Comparison of ENCODE assay signal across 8 cellular contexts in the genomic region with DNA sequence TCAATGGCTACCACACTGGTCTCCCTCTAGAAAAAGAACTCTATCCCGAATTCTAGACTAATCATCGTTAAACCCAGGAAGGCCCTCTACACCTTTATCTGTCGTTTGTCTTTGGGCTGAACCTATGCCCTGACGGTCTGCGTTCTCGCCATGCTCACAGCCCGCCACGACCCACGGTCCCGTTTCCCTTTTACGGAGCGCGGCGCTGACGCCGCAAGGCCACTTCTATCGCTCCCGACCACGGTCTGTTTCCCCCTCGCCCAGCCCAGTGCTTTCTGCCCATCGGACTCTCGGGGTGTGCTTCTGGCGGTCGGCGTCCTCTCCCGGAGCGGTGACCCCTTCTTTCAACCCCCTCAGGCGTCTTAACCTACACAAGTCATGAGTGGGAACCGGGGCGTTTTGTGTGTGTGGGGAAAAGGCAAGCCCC.
DNase-seq lines count a peak whose midpoint lies in the region; ATAC-seq and TF ChIP-seq lines count a peak whose summit lies in the region.

No MANE protein-coding gene starts in this region.

- no peaks in the 10 kb centered on the region for H3K9me3 ChIP-seq in muscle layer of colon (ENCODE audit: low read length)

- peak overlapping the region; percentile 96 for H3K27ac ChIP-seq in muscle layer of colon (ENCODE audit: low read depth, low read length)

- peak overlapping the region; percentile 42 for H3K9ac ChIP-seq in muscle layer of colon (ENCODE audit: low read length)

- H3K4me3 ChIP-seq in muscle layer of colon (ENCODE audit: low read depth in 1 of 2, low read length in 2 of 2), result peak overlapping the region; percentile 65 to 97

- peak; percentile 37 for ATAC-seq in HG02885 (IDR thresholded peaks at IDR 0.05; ENCODE audit: poor library complexity, unreplicated experiment)
- peak; percentile 24 for ATAC-seq in stimulated activated naive CD8-positive, alpha-beta T cell treated with anti-CD3 and anti-CD28 coated beads, Interleukin-15, Interleukin-2, amounts not matched to agents 100 U/mL and 50 U/mL, for 24 hours

- peaks cover 10% of the 10 kb centered on the region for H3K4me1 ChIP-seq in muscle layer of colon (ENCODE audit: insufficient read depth, low read length)

- H3K36me3 ChIP-seq in muscle layer of colon (ENCODE audit: insufficient read depth, low read length), result no peaks in the 10 kb centered on the region

- DNase-seq in DMS79 treated with DMSO at 0.1 percent for 48 hours (lab: John Stamatoyannopoulos, UW), result peak; percentile 18
- DNase-seq in DMS79 (lab: John Stamatoyannopoulos, UW), result no peak
- DNase-seq in NCI-H510A treated with DMSO at 0.1 percent for 48 hours (lab: John Stamatoyannopoulos, UW), result peak; percentile 55
- peak; percentile 14 for DNase-seq in activated T-cell treated with anti-CD3 and anti-CD28 coated beads for 4 hours
- peak; percentile 70 to 80 for DNase-seq in erythroblast (lab: John Stamatoyannopoulos, UW)
- DNase-seq in stimulated activated naive CD8-positive, alpha-beta T cell treated with anti-CD3 and anti-CD28 coated beads, Interleukin-15, Interleukin-2, amounts not matched to agents 100 U/mL and 50 U/mL, for 24 hours, result peak; percentile 56

- no peaks in the 10 kb centered on the region for H3K27me3 ChIP-seq in muscle layer of colon (ENCODE audit: control insufficient read depth in 1 of 2, insufficient read depth in 2 of 2, low read length in 2 of 2)

- TF ChIP-seq POLR2A in erythroblast (IDR thresholded peaks at IDR 0.05; ENCODE audit: low read length), result no peak
